15 cellular contexts compared by ENCODE assay signal in genomic region chrX:150148749-150149672, GRCh38.
"Had no signal": no experiment of that assay in that cellular context is flagged by ENCODE, and none has a peak within 500 bp of the region (broad histone marks: within the 10 kb centered on the region; RNA-seq: fewer than 3 reads in every experiment).

No MANE protein-coding gene starts in this region.

- DNase-seq: activated CD4-positive, alpha-beta T cell treated with anti-CD3 and anti-CD28 coated beads, Interleukin-2, amount 50 U/mL, for 4 hours; activated CD4-positive, CD25-positive, alpha-beta regulatory T cell treated with anti-CD3 and anti-CD28 coated beads, Interleukin-2, amount 50 U/mL, for 72 hours; activated effector memory CD4-positive, alpha-beta T cell treated with anti-CD3 and anti-CD28 coated beads, Interleukin-2, amount 50 U/mL, for 16 hours; activated T-cell treated with anti-CD3 and anti-CD28 coated beads, Interleukin-2, amount 50 U/mL, for 24 hours; amygdala; left colon; mammary epithelial cell; mucosa of descending colon; nucleus accumbens; stimulated activated CD4-positive, alpha-beta T cell treated with anti-CD3 and anti-CD28 coated beads, Interleukin-2, amount 100 ng/mL, for 48 hours; stimulated activated naive CD8-positive, alpha-beta T cell treated with anti-CD3 and anti-CD28 coated beads, Interleukin-15, Interleukin-2, amounts not matched to agents 100 U/mL and 50 U/mL, for 24 hours; upper lobe of right lung had no signal

- H3K4me1 ChIP-seq: prostate gland, upper lobe of right lung had no signal

- H3K4me3 ChIP-seq: mucosa of descending colon, prostate gland, upper lobe of right lung had no signal

- H3K9me3 ChIP-seq: mucosa of descending colon, prostate gland, upper lobe of right lung had no signal

- H3K27me3 ChIP-seq: upper lobe of right lung had no signal

- H3K36me3 ChIP-seq: prostate gland, upper lobe of right lung had no signal

- H3K27ac ChIP-seq: prostate gland, upper lobe of right lung had no signal

- ATAC-seq: activated naive CD4-positive, alpha-beta T cell treated with anti-CD3 and anti-CD28 coated beads, Interleukin-2, amount 50 U/mL, for 72 hours; left colon; mucosa of descending colon; natural killer cell treated with Interleukin-12 subunit alpha and Interleukin-12 subunit beta and Interleukin-15 and Interleukin-18, amount 100 ng/mL, for 72 hours; stimulated activated naive CD8-positive, alpha-beta T cell treated with anti-CD3 and anti-CD28 coated beads, Interleukin-15, Interleukin-2, amounts not matched to agents 100 U/mL and 50 U/mL, for 24 hours; upper lobe of right lung had no signal
